ENCODE assay signal across 1 cellular context in genomic region chr6:50653253-50653652, GRCh38.
TF ChIP-seq lines count a peak whose summit lies in the region.

No MANE protein-coding gene starts in this region.

TF ChIP-seq in H1, 55 proteins besides CTCF, POLR2A, EP300 and RAD21:
- no peak for TF ChIP-seq ATF3 (IDR thresholded peaks at IDR 0.05; ENCODE audit: insufficient read depth, low read depth, low read length)
- no peak for TF ChIP-seq CHD1 (IDR thresholded peaks at IDR 0.05; ENCODE audit: low read depth, low read length)
- TF ChIP-seq E2F6 (IDR thresholded peaks at IDR 0.05): no peak
- TF ChIP-seq TBP (IDR thresholded peaks at IDR 0.05; ENCODE audit: low read depth, low read length): no peak
- TF ChIP-seq, protein P1, sequence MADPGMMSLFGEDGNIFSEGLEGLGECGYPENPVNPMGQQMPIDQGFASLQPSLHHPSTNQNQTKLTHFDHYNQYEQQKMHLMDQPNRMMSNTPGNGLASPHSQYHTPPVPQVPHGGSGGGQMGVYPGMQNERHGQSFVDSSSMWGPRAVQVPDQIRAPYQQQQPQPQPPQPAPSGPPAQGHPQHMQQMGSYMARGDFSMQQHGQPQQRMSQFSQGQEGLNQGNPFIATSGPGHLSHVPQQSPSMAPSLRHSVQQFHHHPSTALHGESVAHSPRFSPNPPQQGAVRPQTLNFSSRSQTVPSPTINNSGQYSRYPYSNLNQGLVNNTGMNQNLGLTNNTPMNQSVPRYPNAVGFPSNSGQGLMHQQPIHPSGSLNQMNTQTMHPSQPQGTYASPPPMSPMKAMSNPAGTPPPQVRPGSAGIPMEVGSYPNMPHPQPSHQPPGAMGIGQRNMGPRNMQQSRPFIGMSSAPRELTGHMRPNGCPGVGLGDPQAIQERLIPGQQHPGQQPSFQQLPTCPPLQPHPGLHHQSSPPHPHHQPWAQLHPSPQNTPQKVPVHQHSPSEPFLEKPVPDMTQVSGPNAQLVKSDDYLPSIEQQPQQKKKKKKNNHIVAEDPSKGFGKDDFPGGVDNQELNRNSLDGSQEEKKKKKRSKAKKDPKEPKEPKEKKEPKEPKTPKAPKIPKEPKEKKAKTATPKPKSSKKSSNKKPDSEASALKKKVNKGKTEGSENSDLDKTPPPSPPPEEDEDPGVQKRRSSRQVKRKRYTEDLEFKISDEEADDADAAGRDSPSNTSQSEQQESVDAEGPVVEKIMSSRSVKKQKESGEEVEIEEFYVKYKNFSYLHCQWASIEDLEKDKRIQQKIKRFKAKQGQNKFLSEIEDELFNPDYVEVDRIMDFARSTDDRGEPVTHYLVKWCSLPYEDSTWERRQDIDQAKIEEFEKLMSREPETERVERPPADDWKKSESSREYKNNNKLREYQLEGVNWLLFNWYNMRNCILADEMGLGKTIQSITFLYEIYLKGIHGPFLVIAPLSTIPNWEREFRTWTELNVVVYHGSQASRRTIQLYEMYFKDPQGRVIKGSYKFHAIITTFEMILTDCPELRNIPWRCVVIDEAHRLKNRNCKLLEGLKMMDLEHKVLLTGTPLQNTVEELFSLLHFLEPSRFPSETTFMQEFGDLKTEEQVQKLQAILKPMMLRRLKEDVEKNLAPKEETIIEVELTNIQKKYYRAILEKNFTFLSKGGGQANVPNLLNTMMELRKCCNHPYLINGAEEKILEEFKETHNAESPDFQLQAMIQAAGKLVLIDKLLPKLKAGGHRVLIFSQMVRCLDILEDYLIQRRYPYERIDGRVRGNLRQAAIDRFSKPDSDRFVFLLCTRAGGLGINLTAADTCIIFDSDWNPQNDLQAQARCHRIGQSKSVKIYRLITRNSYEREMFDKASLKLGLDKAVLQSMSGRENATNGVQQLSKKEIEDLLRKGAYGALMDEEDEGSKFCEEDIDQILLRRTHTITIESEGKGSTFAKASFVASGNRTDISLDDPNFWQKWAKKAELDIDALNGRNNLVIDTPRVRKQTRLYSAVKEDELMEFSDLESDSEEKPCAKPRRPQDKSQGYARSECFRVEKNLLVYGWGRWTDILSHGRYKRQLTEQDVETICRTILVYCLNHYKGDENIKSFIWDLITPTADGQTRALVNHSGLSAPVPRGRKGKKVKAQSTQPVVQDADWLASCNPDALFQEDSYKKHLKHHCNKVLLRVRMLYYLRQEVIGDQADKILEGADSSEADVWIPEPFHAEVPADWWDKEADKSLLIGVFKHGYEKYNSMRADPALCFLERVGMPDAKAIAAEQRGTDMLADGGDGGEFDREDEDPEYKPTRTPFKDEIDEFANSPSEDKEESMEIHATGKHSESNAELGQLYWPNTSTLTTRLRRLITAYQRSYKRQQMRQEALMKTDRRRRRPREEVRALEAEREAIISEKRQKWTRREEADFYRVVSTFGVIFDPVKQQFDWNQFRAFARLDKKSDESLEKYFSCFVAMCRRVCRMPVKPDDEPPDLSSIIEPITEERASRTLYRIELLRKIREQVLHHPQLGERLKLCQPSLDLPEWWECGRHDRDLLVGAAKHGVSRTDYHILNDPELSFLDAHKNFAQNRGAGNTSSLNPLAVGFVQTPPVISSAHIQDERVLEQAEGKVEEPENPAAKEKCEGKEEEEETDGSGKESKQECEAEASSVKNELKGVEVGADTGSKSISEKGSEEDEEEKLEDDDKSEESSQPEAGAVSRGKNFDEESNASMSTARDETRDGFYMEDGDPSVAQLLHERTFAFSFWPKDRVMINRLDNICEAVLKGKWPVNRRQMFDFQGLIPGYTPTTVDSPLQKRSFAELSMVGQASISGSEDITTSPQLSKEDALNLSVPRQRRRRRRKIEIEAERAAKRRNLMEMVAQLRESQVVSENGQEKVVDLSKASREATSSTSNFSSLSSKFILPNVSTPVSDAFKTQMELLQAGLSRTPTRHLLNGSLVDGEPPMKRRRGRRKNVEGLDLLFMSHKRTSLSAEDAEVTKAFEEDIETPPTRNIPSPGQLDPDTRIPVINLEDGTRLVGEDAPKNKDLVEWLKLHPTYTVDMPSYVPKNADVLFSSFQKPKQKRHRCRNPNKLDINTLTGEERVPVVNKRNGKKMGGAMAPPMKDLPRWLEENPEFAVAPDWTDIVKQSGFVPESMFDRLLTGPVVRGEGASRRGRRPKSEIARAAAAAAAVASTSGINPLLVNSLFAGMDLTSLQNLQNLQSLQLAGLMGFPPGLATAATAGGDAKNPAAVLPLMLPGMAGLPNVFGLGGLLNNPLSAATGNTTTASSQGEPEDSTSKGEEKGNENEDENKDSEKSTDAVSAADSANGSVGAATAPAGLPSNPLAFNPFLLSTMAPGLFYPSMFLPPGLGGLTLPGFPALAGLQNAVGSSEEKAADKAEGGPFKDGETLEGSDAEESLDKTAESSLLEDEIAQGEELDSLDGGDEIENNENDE (IDR thresholded peaks at IDR 0.05; ENCODE audit: insufficient replicate concordance, low read length): no peak
- no peak for TF ChIP-seq CTBP2 (IDR thresholded peaks at IDR 0.05; ENCODE audit: borderline replicate concordance, insufficient read depth, insufficient read length, low read length)
- TF ChIP-seq, protein P2, sequence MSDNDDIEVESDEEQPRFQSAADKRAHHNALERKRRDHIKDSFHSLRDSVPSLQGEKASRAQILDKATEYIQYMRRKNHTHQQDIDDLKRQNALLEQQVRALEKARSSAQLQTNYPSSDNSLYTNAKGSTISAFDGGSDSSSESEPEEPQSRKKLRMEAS (IDR thresholded peaks at IDR 0.05): no peak
